Comparison of ENCODE assay signal across 4 cellular contexts in the genomic region with DNA sequence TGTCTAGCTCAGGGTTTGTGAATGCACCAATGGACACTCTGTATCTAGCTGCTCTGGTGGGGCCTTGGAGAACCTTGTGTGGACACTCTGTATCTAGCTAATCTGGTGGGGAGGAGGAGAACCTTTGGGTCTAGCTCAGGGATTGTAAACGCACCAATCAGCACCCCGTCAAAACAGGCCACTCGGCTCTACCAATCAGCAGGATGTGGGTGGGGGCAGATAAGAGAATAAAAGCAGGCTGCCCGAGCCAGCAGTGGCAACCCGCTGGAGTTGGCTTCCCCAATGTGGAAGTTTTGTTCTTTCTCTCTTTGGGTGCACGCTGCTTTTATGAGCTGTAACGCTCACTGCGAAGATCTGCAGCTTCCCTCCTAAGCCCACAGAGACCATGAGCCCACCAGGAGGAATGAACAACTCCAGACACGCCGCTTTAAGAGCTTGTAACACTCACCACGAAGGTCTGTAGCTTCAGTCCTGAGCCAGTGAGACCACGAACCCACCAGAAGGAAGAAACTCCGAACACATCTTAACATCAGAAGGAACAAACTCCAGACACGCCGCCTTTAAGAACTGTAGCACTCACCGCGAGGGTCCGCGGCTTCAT. TPM values are rescaled to one million over a fixed set of nuclear protein-coding genes. Genes with fewer than 3 reads are reported as not detected.
"Had no signal": no experiment of that assay in that cellular context is flagged by ENCODE, and none has a peak within 500 bp of the region (broad histone marks: within the 10 kb centered on the region; RNA-seq: fewer than 3 reads in every experiment).

No MANE protein-coding gene starts in this region.

RNA-seq across cellular contexts. Expression of gene VWF, which starts 35.7 kb away (rescaled TPM):
- total RNA-seq: activated B cell treated with CpG ODN at 0.5 μM for 24 hours; activated CD4-positive, alpha-beta memory T cell treated with anti-CD3 and anti-CD28 coated beads for 36 hours; activated T-helper 1 cell treated with anti-CD3 and anti-CD28 coated beads, Interleukin-12 subunit alpha, Interleukin-12 subunit beta, Interleukin-2, Interleukin-4 antibody, amounts not matched to agents 30 ng/mL and 10 ng/mL and 1 ng/mL, durations not matched to agents 14 hours and 24 hours and 36 hours had no signal

RNA-seq across cellular contexts. Expression of gene CD9, which starts 40.1 kb away (rescaled TPM):
- total RNA-seq: OCI-LY7 had no signal
